In the genomic region with DNA sequence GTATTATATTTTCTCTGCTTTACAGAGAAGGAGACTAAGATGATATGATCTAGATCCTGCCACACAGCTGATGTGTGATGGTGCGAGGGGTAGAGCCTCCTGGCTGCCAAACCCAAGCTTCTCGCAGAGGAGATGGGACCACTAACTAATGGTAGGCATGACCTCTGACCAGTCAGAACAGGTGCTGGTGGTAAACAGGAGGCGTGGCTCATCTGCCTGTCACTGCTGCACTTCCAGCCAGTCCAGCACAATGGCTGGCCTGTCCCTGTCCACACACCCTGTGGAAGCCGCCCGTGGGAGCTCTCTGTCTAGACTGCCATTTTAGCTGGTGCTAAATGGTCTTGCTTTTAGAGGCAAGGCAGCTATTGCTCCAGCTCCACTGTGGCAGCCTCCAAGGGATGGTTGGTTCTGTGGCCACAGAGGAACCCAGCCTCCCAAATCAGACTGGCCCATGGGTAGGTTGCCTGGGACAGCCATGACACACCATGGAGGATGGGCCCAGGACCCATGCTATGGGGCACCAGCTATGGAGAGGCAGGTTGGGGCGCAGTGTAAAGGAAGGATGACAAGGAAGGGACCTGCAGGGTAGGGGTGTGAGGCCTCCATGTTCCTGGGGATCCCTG, we compare ENCODE assay signal across 19 cellular contexts.
DNase-seq lines count a peak whose midpoint lies in the region; ATAC-seq and TF ChIP-seq lines count a peak whose summit lies in the region.
"Had no signal": no experiment of that assay in that cellular context is flagged by ENCODE, and none has a peak within 500 bp of the region (broad histone marks: within the 10 kb centered on the region; RNA-seq: fewer than 3 reads in every experiment).

No MANE protein-coding gene starts in this region.

- no peaks in the 10 kb centered on the region for H3K27me3 ChIP-seq in IMR-90 (ENCODE audit: control insufficient read depth, insufficient read depth, low read length)
- H3K27me3 ChIP-seq in spleen (replicated peaks in 1 of 7): no peaks in the 10 kb centered on the region

- no peak overlapping the region for H3K14ac ChIP-seq in IMR-90 (replicated peaks; ENCODE audit: low read depth, low read length)

- WGBS in IMR-90 (ENCODE audit: extremely low coverage in 2 of 2, insufficient read length in 1 of 2), 2 experiments: 83% methylated on average over 2 of the region's 6 CpGs; no CpG with 5 or more reads in 1 of the 2 experiments
- 84 to 99% (median 95%) methylated on average over 4 to 6 of the region's 6 CpGs for WGBS in spleen, 5 donors

- TF ChIP-seq CTCF in IMR-90 (conservative IDR thresholded peaks at IDR 0.05; ENCODE audit: low read depth, low read length) (no peak), chondrocyte (IDR thresholded peaks at IDR 0.05) (no peak), spleen (IDR thresholded peaks at IDR 0.05 in 8 of 11, conservative IDR thresholded peaks at IDR 0.05 in 3 of 11) (no peak)

- no peak overlapping the region for H3K18ac ChIP-seq in IMR-90 (ENCODE audit: low read depth, low read length)

- no peak for DNase-seq in activated CD4-positive, alpha-beta memory T cell treated with anti-CD3 and anti-CD28 coated beads for 36 hours
- no peak for DNase-seq in activated CD4-positive, alpha-beta memory T cell treated with anti-CD3 and anti-CD28 coated beads, Interleukin-2, amount 10 ng/mL, durations not matched to agents 7 days and 5 days
- DNase-seq in IMR-90 (no peak), chondrocyte (ENCODE audit: low spot score) (peak; percentile 62), spleen (peak; percentile 61), left lobe of liver (ENCODE audit: low spot score) (no peak), NCI-H1092 treated with DMSO at 0.1 percent for 48 hours (lab: John Stamatoyannopoulos, UW) (no peak), Right ventricle myocardium inferior (ENCODE audit: missing footprints) (no peak)
- DNase-seq: activated CD4-positive, alpha-beta T cell treated with anti-CD3 and anti-CD28 coated beads for 36 hours; activated CD8-positive, alpha-beta memory T cell treated with anti-CD3 and anti-CD28 coated beads, Interleukin-2, amount 50 U/mL, for 4 hours; activated naive CD4-positive, alpha-beta T cell treated with anti-CD3 and anti-CD28 coated beads, Interleukin-2, amount 50 U/mL, for 16 hours; effector memory CD4-positive, alpha-beta T cell; kidney glomerular epithelial cell; mesendoderm; NCI-H1105; NCI-H2081 treated with DMSO at 0.1 percent for 48 hours; NCI-H510A had no signal

- H2AFZ ChIP-seq in IMR-90 (replicated peaks; ENCODE audit: low read length, poor library complexity): no peak overlapping the region

- in situ Hi-C loops in IMR-90 (cut with MboI; ENCODE audit: low sequenced_read_pairs): loop anchor here (25.0 kb wide), 1 partner anchor 794 kb away; a partner anchor contains a TSS

- H3K4me3 ChIP-seq in IMR-90 (ENCODE audit: insufficient read depth, low read depth, low read length): no peak overlapping the region
- no peak overlapping the region for H3K4me3 ChIP-seq in spleen

- H3K36me3 Mint-ChIP-seq in activated CD4-positive, alpha-beta memory T cell treated with anti-CD3 and anti-CD28 coated beads for 36 hours: peaks cover 5% of the 10 kb centered on the region
- no peaks in the 10 kb centered on the region for H3K36me3 Mint-ChIP-seq in activated CD4-positive, alpha-beta memory T cell treated with anti-CD3 and anti-CD28 coated beads, Interleukin-2, amount 10 ng/mL, durations not matched to agents 7 days and 5 days (ENCODE audit: low read depth)
- H3K36me3 Mint-ChIP-seq in chondrocyte (ENCODE audit: low read depth): no peaks in the 10 kb centered on the region

- no peak for TF ChIP-seq RAD21 in IMR-90 (IDR thresholded peaks at IDR 0.05; ENCODE audit: low read length)

- no peak overlapping the region for H3K56ac ChIP-seq in IMR-90 (ENCODE audit: extremely low read depth, insufficient read depth, low read length)

- peaks cover 84% of the 10 kb centered on the region for H3K4me1 Mint-ChIP-seq in activated CD4-positive, alpha-beta memory T cell treated with anti-CD3 and anti-CD28 coated beads for 36 hours (ENCODE audit: low read depth)
- H3K4me1 Mint-ChIP-seq in activated CD4-positive, alpha-beta memory T cell treated with anti-CD3 and anti-CD28 coated beads, Interleukin-2, amount 10 ng/mL, durations not matched to agents 7 days and 5 days: peaks cover 81% of the 10 kb centered on the region
- H3K4me1 Mint-ChIP-seq in chondrocyte (ENCODE audit: low read depth): peaks cover 70% of the 10 kb centered on the region

- H2BK15ac ChIP-seq in IMR-90 (ENCODE audit: low read depth, low read length): no peak overlapping the region

- H4K91ac ChIP-seq in IMR-90 (ENCODE audit: insufficient read depth, low read depth, low read length): no peak overlapping the region

- peaks cover 53% of the 10 kb centered on the region for H4K20me1 ChIP-seq in IMR-90 (ENCODE audit: insufficient read depth, low read length)

- H3K9ac ChIP-seq in IMR-90 (ENCODE audit: low read depth, low read length): no peak overlapping the region

- ATAC-seq in IMR-90 (ENCODE audit: low read depth) (no peak), left lobe of liver (no peak), Right ventricle myocardium inferior (no peak)
- ATAC-seq: activated CD4-positive, alpha-beta T cell treated with anti-CD3 and anti-CD28 coated beads for 36 hours had no signal

- H3K79me1 ChIP-seq in IMR-90 (ENCODE audit: low read depth in 1 of 2, low read length in 2 of 2): peaks cover 63 to 89% of the 10 kb centered on the region in 2 experiments

- BruUV-seq in IMR-90 (replicated peaks; lab: Mats Ljungman, UMichigan): no TSS peak

- no peak overlapping the region for H2BK5ac ChIP-seq in IMR-90 (ENCODE audit: low read depth, low read length, poor library complexity, severe bottlenecking)

- H3K27ac ChIP-seq in IMR-90 (ENCODE audit: insufficient read depth, low read length): no peak overlapping the region
- H3K27ac ChIP-seq in spleen: no peak overlapping the region
- H3K27ac ChIP-seq: C4-2B had no signal

- H3K9me3 ChIP-seq in IMR-90 (ENCODE audit: control insufficient read depth, insufficient read depth, low read length): no peaks in the 10 kb centered on the region
- H3K9me3 ChIP-seq in spleen: no peaks in the 10 kb centered on the region

- H3K4me1 ChIP-seq in IMR-90 (ENCODE audit: control insufficient read depth, insufficient read depth, low read length) (peaks cover 59% of the 10 kb centered on the region), spleen (peaks cover 15 to 88% (median 78%) of the 10 kb centered on the region in 6 donors)

- peak overlapping the region; percentile 43 for H3K27ac Mint-ChIP-seq in activated CD4-positive, alpha-beta memory T cell treated with anti-CD3 and anti-CD28 coated beads for 36 hours
- no peak overlapping the region for H3K27ac Mint-ChIP-seq in activated CD4-positive, alpha-beta memory T cell treated with anti-CD3 and anti-CD28 coated beads, Interleukin-2, amount 10 ng/mL, durations not matched to agents 7 days and 5 days
- no peak overlapping the region for H3K27ac Mint-ChIP-seq in chondrocyte (ENCODE audit: unreplicated experiment)
- H3K27ac Mint-ChIP-seq: progenitor cell of endocrine pancreas had no signal

- H2AK5ac ChIP-seq in IMR-90 (ENCODE audit: low read depth, low read length): peak overlapping the region; percentile 35; the same call in 1 of the 2 replicates

- H3K4me3 Mint-ChIP-seq in activated CD4-positive, alpha-beta memory T cell treated with anti-CD3 and anti-CD28 coated beads for 36 hours: no peak overlapping the region
- H3K4me3 Mint-ChIP-seq in activated CD4-positive, alpha-beta memory T cell treated with anti-CD3 and anti-CD28 coated beads, Interleukin-2, amount 10 ng/mL, durations not matched to agents 7 days and 5 days: no peak overlapping the region
- no peak overlapping the region for H3K4me3 Mint-ChIP-seq in chondrocyte (ENCODE audit: unreplicated experiment)

- H2BK120ac ChIP-seq in IMR-90 (ENCODE audit: low read depth, low read length): no peak overlapping the region; the same call in 1 of the 2 replicates

- no peak overlapping the region for H4K8ac ChIP-seq in IMR-90 (ENCODE audit: low read depth in 2 of 2, low read length in 2 of 2)

- no peak overlapping the region for H2BK20ac ChIP-seq in IMR-90 (ENCODE audit: low read depth, low read length)

- peaks cover 51% of the 10 kb centered on the region for H3K9me1 ChIP-seq in IMR-90 (ENCODE audit: insufficient read depth, low read length)

- POLR2A ChIA-PET in activated CD4-positive, alpha-beta memory T cell treated with anti-CD3 and anti-CD28 coated beads for 36 hours (lab: Charles Lee): interaction anchor here (2.8 kb wide), 1 partner anchor 76 kb away, joined by 17 read pairs; no protein-coding TSS in a partner anchor
- POLR2A ChIA-PET in activated CD4-positive, alpha-beta memory T cell treated with anti-CD3 and anti-CD28 coated beads, Interleukin-2, amount 10 ng/mL, durations not matched to agents 7 days and 5 days (lab: Charles Lee): interaction anchor here (0.6 kb wide), 1 partner anchor 72 kb away, joined by 3 read pairs; no protein-coding TSS in a partner anchor
- POLR2A ChIA-PET in IMR-90 (lab: Charles Lee; ENCODE audit: unreplicated experiment): no interaction called here

- peaks cover 6% of the 10 kb centered on the region; the same call in 1 of the 2 replicates for H3K36me3 ChIP-seq in IMR-90 (ENCODE audit: control insufficient read depth, insufficient read depth, low read length)
- H3K36me3 ChIP-seq in spleen: no peaks in the 10 kb centered on the region

- intact Hi-C loops in activated CD4-positive, alpha-beta memory T cell treated with anti-CD3 and anti-CD28 coated beads for 36 hours (cut with micrococcal nuclease): no loop called here
- intact Hi-C loops in IMR-90 (cut with micrococcal nuclease) (loop anchor here (5.0 kb wide), 2 partner anchors 41 to 191 kb away; no protein-coding TSS in a partner anchor), spleen (cut with DNase I; ENCODE audit: low total_unique reads) (no loop called here), Right ventricle myocardium inferior (cut with DNase I) (no loop called here)

- H3K27me3 Mint-ChIP-seq in activated CD4-positive, alpha-beta memory T cell treated with anti-CD3 and anti-CD28 coated beads for 36 hours: peaks cover 2% of the 10 kb centered on the region
- no peaks in the 10 kb centered on the region for H3K27me3 Mint-ChIP-seq in activated CD4-positive, alpha-beta memory T cell treated with anti-CD3 and anti-CD28 coated beads, Interleukin-2, amount 10 ng/mL, durations not matched to agents 7 days and 5 days
- H3K27me3 Mint-ChIP-seq in chondrocyte (ENCODE audit: low read depth): no peaks in the 10 kb centered on the region
- H3K27me3 Mint-ChIP-seq: activated CD4-positive, alpha-beta T cell treated with anti-CD3 and anti-CD28 coated beads for 36 hours; progenitor cell of endocrine pancreas had no signal

- H3K23ac ChIP-seq in IMR-90 (ENCODE audit: low read depth, low read length): no peak overlapping the region

- no peaks in the 10 kb centered on the region for H3K9me3 Mint-ChIP-seq in activated CD4-positive, alpha-beta memory T cell treated with anti-CD3 and anti-CD28 coated beads for 36 hours
- H3K9me3 Mint-ChIP-seq in activated CD4-positive, alpha-beta memory T cell treated with anti-CD3 and anti-CD28 coated beads, Interleukin-2, amount 10 ng/mL, durations not matched to agents 7 days and 5 days: no peaks in the 10 kb centered on the region
- H3K9me3 Mint-ChIP-seq in chondrocyte (ENCODE audit: low read depth): no peaks in the 10 kb centered on the region

- peak overlapping the region; percentile 28 for H3K4ac ChIP-seq in IMR-90 (ENCODE audit: low read depth, low read length)

- no peak overlapping the region for H3K4me2 ChIP-seq in IMR-90 (ENCODE audit: low read depth, low read length)

- TF ChIP-seq POLR2A in IMR-90 (IDR thresholded peaks at IDR 0.05; ENCODE audit: low read depth, low read length): no peak
- TF ChIP-seq POLR2A in spleen (IDR thresholded peaks at IDR 0.05): no peak

- H4K5ac ChIP-seq in IMR-90 (ENCODE audit: low read depth, low read length): no peak overlapping the region

- no peak overlapping the region for H2AK9ac ChIP-seq in IMR-90 (replicated peaks; ENCODE audit: low read depth, low read length, poor library complexity)

- CTCF ChIA-PET in activated CD4-positive, alpha-beta memory T cell treated with anti-CD3 and anti-CD28 coated beads for 36 hours (lab: Charles Lee): no interaction called here
- CTCF ChIA-PET in activated CD4-positive, alpha-beta memory T cell treated with anti-CD3 and anti-CD28 coated beads, Interleukin-2, amount 10 ng/mL, durations not matched to agents 7 days and 5 days (lab: Charles Lee): interaction anchor here (1.3 kb wide), 1 partner anchor 57 kb away, joined by 7 read pairs; no protein-coding TSS in a partner anchor
- CTCF ChIA-PET in IMR-90 (lab: Yijun Ruan, JAX): no interaction called here

- dilution Hi-C loops in IMR-90 (cut with HindIII; ENCODE audit: low sequenced_read_pairs, unreplicated experiment): no loop called here

Comparison
In these comparisons a context has a peak if more than half of its experiments do, and no peak if none do; other contexts are left out.
1. DNase-seq: peak in chondrocyte (single experiment) and spleen (single experiment); none in activated CD4-positive, alpha-beta memory T cell treated with anti-CD3 and anti-CD28 coated beads for 36 hours (single experiment), activated CD4-positive, alpha-beta memory T cell treated with anti-CD3 and anti-CD28 coated beads, Interleukin-2, amount 10 ng/mL, durations not matched to agents 7 days and 5 days (single experiment), IMR-90 (single experiment), left lobe of liver (single experiment), NCI-H1092 treated with DMSO at 0.1 percent for 48 hours (single experiment) and Right ventricle myocardium inferior (single experiment).